Comparison of ENCODE assay signal across 1 cellular context in genomic region chr11:74683279-74683871, GRCh38.
TF ChIP-seq lines count a peak whose summit lies in the region.

No MANE protein-coding gene starts in this region.

TF ChIP-seq in H1, 55 proteins besides CTCF, POLR2A, EP300 and RAD21:
- peak; percentile 26 for TF ChIP-seq ASH2L (IDR thresholded peaks at IDR 0.05; ENCODE audit: low read length)
- peak; percentile 29; the same call in 1 of the 2 replicates for TF ChIP-seq CREB1 (IDR thresholded peaks at IDR 0.05)
- no peak for TF ChIP-seq POU5F1 (IDR thresholded peaks at IDR 0.05; ENCODE audit: low read depth, low read length)
- peak; percentile 87 for TF ChIP-seq EGR1 (IDR thresholded peaks at IDR 0.05; ENCODE audit: borderline replicate concordance, low read depth, low read length)
- TF ChIP-seq EZH2 (IDR thresholded peaks at IDR 0.05; ENCODE audit: low read depth, low read length, severe bottlenecking) = peak; percentile 14
- no peak for TF ChIP-seq E2F6 (IDR thresholded peaks at IDR 0.05)
- TF ChIP-seq TAF1 (IDR thresholded peaks at IDR 0.05; ENCODE audit: low read depth, low read length) = peak; percentile 71
- peak; percentile 51 for TF ChIP-seq KDM4A (IDR thresholded peaks at IDR 0.05; ENCODE audit: low read depth, low read length, severe bottlenecking)
